2 cellular contexts compared by ENCODE assay signal in genomic region chr22:29780220-29780619, GRCh38.
TF ChIP-seq lines count a peak whose summit lies in the region.

No MANE protein-coding gene starts in this region.

TF ChIP-seq in HEK293, 187 proteins besides CTCF, POLR2A, EP300 and RAD21:
- TF ChIP-seq ZNF16 (tag by site-specific recombination; IDR thresholded peaks at IDR 0.05; ENCODE audit: low read depth) (peak; percentile 60), ZNF585B (tag by site-specific recombination; IDR thresholded peaks at IDR 0.05) (no peak), ZNF133 (tag by site-specific recombination; IDR thresholded peaks at IDR 0.05) (no peak), SP3 (tag by site-specific recombination; IDR thresholded peaks at IDR 0.05) (no peak), ZBTB1 (tag by site-specific recombination; IDR thresholded peaks at IDR 0.05) (no peak)

TF ChIP-seq in endothelial cell of umbilical vein, 7 proteins besides CTCF, POLR2A, EP300 and RAD21:
- no peak for TF ChIP-seq MAX (IDR thresholded peaks at IDR 0.05; ENCODE audit: insufficient read depth, insufficient read length)
- TF ChIP-seq POLR2AphosphoS5 (IDR thresholded peaks at IDR 0.05; ENCODE audit: insufficient read depth, low read depth, low read length): no peak
- no peak for TF ChIP-seq FOS (IDR thresholded peaks at IDR 0.05; ENCODE audit: borderline replicate concordance, insufficient read depth, low read length)
- no peak for TF ChIP-seq MYC (IDR thresholded peaks at IDR 0.05; ENCODE audit: low read depth, low read length)
- no peak for TF ChIP-seq EZH2 (IDR thresholded peaks at IDR 0.05; ENCODE audit: borderline replicate concordance, low read depth, low read length, severe bottlenecking)
- no peak for TF ChIP-seq GATA2 (IDR thresholded peaks at IDR 0.05; ENCODE audit: insufficient read depth, insufficient read length, low read depth, low read length)
- no peak for TF ChIP-seq JUN (IDR thresholded peaks at IDR 0.05; ENCODE audit: borderline replicate concordance, insufficient read depth, insufficient read length, low read depth)
TF ChIP-seq in endothelial cell of umbilical vein: peak in this region for 0.
